1 cellular context compared by ENCODE assay signal in the genomic region with DNA sequence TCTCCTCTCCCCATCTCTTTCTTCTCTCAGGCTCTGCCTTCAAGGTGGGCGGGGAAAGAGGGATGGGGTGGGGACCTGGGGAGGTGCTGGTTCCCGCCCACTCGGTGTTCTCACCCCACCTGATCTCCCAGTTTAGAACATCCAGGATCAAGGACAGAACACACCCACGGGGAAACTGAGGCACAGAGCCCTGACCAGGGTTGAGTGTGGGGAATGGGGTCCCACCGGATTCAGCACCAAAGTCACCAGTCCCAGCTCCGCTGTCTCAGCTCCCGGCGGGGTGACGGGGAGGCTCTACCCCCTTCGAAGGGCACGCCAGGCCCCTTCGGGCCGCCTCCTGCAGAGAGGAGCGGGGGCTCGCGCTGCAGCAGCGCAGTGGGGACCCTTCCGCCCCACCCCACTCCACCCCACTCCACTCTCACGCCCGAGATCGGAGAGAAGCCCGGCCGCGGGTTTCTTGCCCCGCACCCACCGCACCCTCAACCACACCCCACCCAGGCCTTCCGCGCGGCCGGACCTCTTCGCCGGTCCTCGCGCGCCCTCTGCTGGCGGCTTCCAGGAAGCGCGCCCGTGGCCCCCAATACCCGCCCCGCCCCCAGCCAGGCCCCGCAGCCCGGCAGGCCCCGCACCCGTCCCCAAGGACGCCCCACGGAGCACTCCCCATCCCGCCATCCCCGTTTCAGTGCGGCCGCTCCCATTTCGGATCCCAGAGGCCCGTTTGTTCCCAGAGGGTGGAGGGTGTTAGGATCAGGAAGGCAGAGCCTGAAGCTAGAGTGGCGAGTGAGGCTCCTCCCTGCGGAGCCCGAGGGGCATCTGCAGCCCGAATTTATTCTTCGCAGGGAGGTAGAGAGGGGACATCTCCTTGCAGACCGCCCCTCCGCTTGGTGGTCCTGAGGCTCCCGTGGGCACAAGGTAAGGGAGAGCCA.
TF ChIP-seq lines count a peak whose summit lies in the region.

No MANE protein-coding gene starts in this region.

TF ChIP-seq in WTC11, 78 proteins besides CTCF, POLR2A, EP300 and RAD21 (continued from another document):
- 0 out of 2 replicates have a peak, but pooled peaks have one; percentile 25 for TF ChIP-seq HMGXB4 (CRISPR knock-in tag; IDR thresholded peaks at IDR 0.05)
- TF ChIP-seq ZSCAN18 (CRISPR knock-in tag; IDR thresholded peaks at IDR 0.05) = no peak
- TF ChIP-seq ATF1 (CRISPR knock-in tag; IDR thresholded peaks at IDR 0.05) = no peak
- TF ChIP-seq ZNF138 (CRISPR knock-in tag; conservative IDR thresholded peaks at IDR 0.05) = no peak
- TF ChIP-seq, protein P1, sequence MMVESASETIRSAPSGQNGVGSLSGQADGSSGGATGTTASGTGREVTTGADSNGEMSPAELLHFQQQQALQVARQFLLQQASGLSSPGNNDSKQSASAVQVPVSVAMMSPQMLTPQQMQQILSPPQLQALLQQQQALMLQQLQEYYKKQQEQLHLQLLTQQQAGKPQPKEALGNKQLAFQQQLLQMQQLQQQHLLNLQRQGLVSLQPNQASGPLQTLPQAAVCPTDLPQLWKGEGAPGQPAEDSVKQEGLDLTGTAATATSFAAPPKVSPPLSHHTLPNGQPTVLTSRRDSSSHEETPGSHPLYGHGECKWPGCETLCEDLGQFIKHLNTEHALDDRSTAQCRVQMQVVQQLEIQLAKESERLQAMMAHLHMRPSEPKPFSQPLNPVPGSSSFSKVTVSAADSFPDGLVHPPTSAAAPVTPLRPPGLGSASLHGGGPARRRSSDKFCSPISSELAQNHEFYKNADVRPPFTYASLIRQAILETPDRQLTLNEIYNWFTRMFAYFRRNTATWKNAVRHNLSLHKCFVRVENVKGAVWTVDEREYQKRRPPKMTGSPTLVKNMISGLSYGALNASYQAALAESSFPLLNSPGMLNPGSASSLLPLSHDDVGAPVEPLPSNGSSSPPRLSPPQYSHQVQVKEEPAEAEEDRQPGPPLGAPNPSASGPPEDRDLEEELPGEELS (CRISPR knock-in tag; IDR thresholded peaks at IDR 0.05) = peak; percentile 53; the same call in 1 of the 2 replicates
- no peak for TF ChIP-seq RORB (CRISPR knock-in tag; IDR thresholded peaks at IDR 0.05)
- TF ChIP-seq, protein P2, sequence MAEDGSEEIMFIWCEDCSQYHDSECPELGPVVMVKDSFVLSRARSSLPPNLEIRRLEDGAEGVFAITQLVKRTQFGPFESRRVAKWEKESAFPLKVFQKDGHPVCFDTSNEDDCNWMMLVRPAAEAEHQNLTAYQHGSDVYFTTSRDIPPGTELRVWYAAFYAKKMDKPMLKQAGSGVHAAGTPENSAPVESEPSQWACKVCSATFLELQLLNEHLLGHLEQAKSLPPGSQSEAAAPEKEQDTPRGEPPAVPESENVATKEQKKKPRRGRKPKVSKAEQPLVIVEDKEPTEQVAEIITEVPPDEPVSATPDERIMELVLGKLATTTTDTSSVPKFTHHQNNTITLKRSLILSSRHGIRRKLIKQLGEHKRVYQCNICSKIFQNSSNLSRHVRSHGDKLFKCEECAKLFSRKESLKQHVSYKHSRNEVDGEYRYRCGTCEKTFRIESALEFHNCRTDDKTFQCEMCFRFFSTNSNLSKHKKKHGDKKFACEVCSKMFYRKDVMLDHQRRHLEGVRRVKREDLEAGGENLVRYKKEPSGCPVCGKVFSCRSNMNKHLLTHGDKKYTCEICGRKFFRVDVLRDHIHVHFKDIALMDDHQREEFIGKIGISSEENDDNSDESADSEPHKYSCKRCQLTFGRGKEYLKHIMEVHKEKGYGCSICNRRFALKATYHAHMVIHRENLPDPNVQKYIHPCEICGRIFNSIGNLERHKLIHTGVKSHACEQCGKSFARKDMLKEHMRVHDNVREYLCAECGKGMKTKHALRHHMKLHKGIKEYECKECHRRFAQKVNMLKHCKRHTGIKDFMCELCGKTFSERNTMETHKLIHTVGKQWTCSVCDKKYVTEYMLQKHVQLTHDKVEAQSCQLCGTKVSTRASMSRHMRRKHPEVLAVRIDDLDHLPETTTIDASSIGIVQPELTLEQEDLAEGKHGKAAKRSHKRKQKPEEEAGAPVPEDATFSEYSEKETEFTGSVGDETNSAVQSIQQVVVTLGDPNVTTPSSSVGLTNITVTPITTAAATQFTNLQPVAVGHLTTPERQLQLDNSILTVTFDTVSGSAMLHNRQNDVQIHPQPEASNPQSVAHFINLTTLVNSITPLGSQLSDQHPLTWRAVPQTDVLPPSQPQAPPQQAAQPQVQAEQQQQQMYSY (CRISPR knock-in tag; IDR thresholded peaks at IDR 0.05) = no peak
- TF ChIP-seq FOXP1 (CRISPR knock-in tag; IDR thresholded peaks at IDR 0.05; ENCODE audit: borderline replicate concordance) = 0 out of 2 replicates have a peak, but pooled peaks have one; percentile 29
- TF ChIP-seq E2F5 (CRISPR knock-in tag; IDR thresholded peaks at IDR 0.05) = peak; percentile 42; the same call in 1 of the 2 replicates
- TF ChIP-seq ELF4 (CRISPR knock-in tag; IDR thresholded peaks at IDR 0.05; ENCODE audit: low read depth) = no peak
- no peak for TF ChIP-seq ZNF232 (CRISPR knock-in tag; IDR thresholded peaks at IDR 0.05)
- no peak for TF ChIP-seq RELA (CRISPR knock-in tag; IDR thresholded peaks at IDR 0.05; ENCODE audit: borderline replicate concordance)
- no peak for TF ChIP-seq CDX4 (CRISPR knock-in tag; IDR thresholded peaks at IDR 0.05; ENCODE audit: borderline replicate concordance)
- TF ChIP-seq, protein P3, sequence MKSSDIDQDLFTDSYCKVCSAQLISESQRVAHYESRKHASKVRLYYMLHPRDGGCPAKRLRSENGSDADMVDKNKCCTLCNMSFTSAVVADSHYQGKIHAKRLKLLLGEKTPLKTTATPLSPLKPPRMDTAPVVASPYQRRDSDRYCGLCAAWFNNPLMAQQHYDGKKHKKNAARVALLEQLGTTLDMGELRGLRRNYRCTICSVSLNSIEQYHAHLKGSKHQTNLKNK (CRISPR knock-in tag; IDR thresholded peaks at IDR 0.05) = no peak
- no peak for TF ChIP-seq NR2C2 (CRISPR knock-in tag; IDR thresholded peaks at IDR 0.05)
- no peak for TF ChIP-seq KAT7 (CRISPR knock-in tag; IDR thresholded peaks at IDR 0.05; ENCODE audit: borderline replicate concordance)
- no peak for TF ChIP-seq SMAD4 (CRISPR knock-in tag; IDR thresholded peaks at IDR 0.05)
- TF ChIP-seq, protein P4, sequence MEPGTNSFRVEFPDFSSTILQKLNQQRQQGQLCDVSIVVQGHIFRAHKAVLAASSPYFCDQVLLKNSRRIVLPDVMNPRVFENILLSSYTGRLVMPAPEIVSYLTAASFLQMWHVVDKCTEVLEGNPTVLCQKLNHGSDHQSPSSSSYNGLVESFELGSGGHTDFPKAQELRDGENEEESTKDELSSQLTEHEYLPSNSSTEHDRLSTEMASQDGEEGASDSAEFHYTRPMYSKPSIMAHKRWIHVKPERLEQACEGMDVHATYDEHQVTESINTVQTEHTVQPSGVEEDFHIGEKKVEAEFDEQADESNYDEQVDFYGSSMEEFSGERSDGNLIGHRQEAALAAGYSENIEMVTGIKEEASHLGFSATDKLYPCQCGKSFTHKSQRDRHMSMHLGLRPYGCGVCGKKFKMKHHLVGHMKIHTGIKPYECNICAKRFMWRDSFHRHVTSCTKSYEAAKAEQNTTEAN (CRISPR knock-in tag; IDR thresholded peaks at IDR 0.05) = no peak
- TF ChIP-seq, protein P5, sequence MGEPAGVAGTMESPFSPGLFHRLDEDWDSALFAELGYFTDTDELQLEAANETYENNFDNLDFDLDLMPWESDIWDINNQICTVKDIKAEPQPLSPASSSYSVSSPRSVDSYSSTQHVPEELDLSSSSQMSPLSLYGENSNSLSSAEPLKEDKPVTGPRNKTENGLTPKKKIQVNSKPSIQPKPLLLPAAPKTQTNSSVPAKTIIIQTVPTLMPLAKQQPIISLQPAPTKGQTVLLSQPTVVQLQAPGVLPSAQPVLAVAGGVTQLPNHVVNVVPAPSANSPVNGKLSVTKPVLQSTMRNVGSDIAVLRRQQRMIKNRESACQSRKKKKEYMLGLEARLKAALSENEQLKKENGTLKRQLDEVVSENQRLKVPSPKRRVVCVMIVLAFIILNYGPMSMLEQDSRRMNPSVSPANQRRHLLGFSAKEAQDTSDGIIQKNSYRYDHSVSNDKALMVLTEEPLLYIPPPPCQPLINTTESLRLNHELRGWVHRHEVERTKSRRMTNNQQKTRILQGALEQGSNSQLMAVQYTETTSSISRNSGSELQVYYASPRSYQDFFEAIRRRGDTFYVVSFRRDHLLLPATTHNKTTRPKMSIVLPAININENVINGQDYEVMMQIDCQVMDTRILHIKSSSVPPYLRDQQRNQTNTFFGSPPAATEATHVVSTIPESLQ (CRISPR knock-in tag; IDR thresholded peaks at IDR 0.05) = no peak
- no peak for TF ChIP-seq NFE2L1 (CRISPR knock-in tag; IDR thresholded peaks at IDR 0.05)
- 0 out of 2 replicates have a peak, but pooled peaks have one; percentile 18 for TF ChIP-seq ETV6 (CRISPR knock-in tag; IDR thresholded peaks at IDR 0.05)
- no peak for TF ChIP-seq JUN (CRISPR knock-in tag; IDR thresholded peaks at IDR 0.05)
- TF ChIP-seq NR3C1 (CRISPR knock-in tag; conservative IDR thresholded peaks at IDR 0.05; ENCODE audit: low read depth) = 0 out of 2 replicates have a peak, but pooled peaks have one; percentile 13
- TF ChIP-seq CREM (CRISPR knock-in tag; IDR thresholded peaks at IDR 0.05) = no peak
- no peak for TF ChIP-seq PRRX2 (CRISPR knock-in tag; IDR thresholded peaks at IDR 0.05)
- no peak for TF ChIP-seq ZBTB21 (CRISPR knock-in tag; IDR thresholded peaks at IDR 0.05; ENCODE audit: borderline replicate concordance)
- no peak for TF ChIP-seq ZNF396 (CRISPR knock-in tag; IDR thresholded peaks at IDR 0.05; ENCODE audit: borderline replicate concordance)
- TF ChIP-seq CBFB (CRISPR knock-in tag; IDR thresholded peaks at IDR 0.05; ENCODE audit: low read depth) = no peak
- 0 out of 2 replicates have a peak, but pooled peaks have one; percentile 42 for TF ChIP-seq CREB1 (CRISPR knock-in tag; IDR thresholded peaks at IDR 0.05)
- TF ChIP-seq IRF2 (CRISPR knock-in tag; IDR thresholded peaks at IDR 0.05; ENCODE audit: borderline replicate concordance, low read depth) = no peak
TF ChIP-seq in WTC11: peak in this region for 8.
